Comparison of ENCODE assay signal across 8 cellular contexts in the genomic region with DNA sequence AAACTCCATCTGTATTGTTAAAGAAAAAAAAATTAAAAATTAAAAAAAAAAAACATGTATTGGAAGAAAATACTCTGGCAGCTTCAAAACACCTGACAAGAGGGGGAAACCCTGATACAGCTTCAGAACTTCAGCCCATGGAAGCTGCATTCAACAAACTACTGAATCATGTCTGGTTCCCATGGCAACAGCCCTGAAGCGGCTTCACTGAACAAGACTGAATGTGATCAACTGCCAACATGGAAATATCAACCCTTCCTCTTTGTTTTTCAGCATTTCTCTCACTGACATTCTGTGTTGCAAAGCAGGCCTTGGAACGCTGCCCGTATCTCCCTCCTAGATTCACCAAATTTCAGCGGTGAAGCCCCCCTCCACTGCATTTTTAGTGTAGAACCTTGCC. TPM values are rescaled to one million over a fixed set of nuclear protein-coding genes. Genes with fewer than 3 reads are reported as not detected.
A peak's percentile ranks its signal among the peaks of the same experiment; 100 is the strongest.
DNase-seq lines count a peak whose midpoint lies in the region; ATAC-seq and TF ChIP-seq lines count a peak whose summit lies in the region.

No MANE protein-coding gene starts in this region.

- TF ChIP-seq CTCF in lung (IDR thresholded peaks at IDR 0.05; ENCODE audit: control extremely low read depth, extremely low read depth): no peak

- no peaks in the 10 kb centered on the region for H3K36me3 Mint-ChIP-seq in T-helper 2 cell treated with Interferon-gamma antibody and Interleukin-4, amounts not matched to agents 5 μg/mL and 100 μg/mL, for 36 hours (ENCODE audit: low read depth)
- no peaks in the 10 kb centered on the region for H3K36me3 Mint-ChIP-seq in stimulated activated memory B cell treated with anti-CD40 and anti-IgM and Interleukin-4, amounts not matched to agents 10 μg/mL and 1 μg/mL and 100 μg/mL, for 72 hours

- no peaks in the 10 kb centered on the region for H3K9me3 ChIP-seq in lung (ENCODE audit: control insufficient read depth in 2 of 2, insufficient read depth in 1 of 2, low read length in 1 of 2)

- no peak overlapping the region for H3K4me3 Mint-ChIP-seq in T-helper 2 cell treated with Interferon-gamma antibody and Interleukin-4, amounts not matched to agents 5 μg/mL and 100 μg/mL, for 36 hours
- no peak overlapping the region for H3K4me3 Mint-ChIP-seq in stimulated activated memory B cell treated with anti-CD40 and anti-IgM and Interleukin-4, amounts not matched to agents 10 μg/mL and 1 μg/mL and 100 μg/mL, for 72 hours

- H3K27me3 ChIP-seq in lung (ENCODE audit: control insufficient read depth, insufficient read depth): no peaks in the 10 kb centered on the region

- peak overlapping the region; percentile 63 for H3K27ac ChIP-seq in cingulate gyrus (ENCODE audit: low read depth, low read length)
- H3K27ac ChIP-seq in lung (ENCODE audit: low read depth in 1 of 2, low read length in 1 of 2): peak overlapping the region; percentile 42 to 80

- H3K27me3 Mint-ChIP-seq in T-helper 2 cell treated with Interferon-gamma antibody and Interleukin-4, amounts not matched to agents 5 μg/mL and 100 μg/mL, for 36 hours (ENCODE audit: low read depth): no peaks in the 10 kb centered on the region
- H3K27me3 Mint-ChIP-seq in stimulated activated memory B cell treated with anti-CD40 and anti-IgM and Interleukin-4, amounts not matched to agents 10 μg/mL and 1 μg/mL and 100 μg/mL, for 72 hours: no peaks in the 10 kb centered on the region

- H3K4me3 ChIP-seq in lung: no peak overlapping the region

- no peak overlapping the region for H3K27ac Mint-ChIP-seq in T-helper 2 cell treated with Interferon-gamma antibody and Interleukin-4, amounts not matched to agents 5 μg/mL and 100 μg/mL, for 36 hours
- peak overlapping the region; percentile 85 for H3K27ac Mint-ChIP-seq in stimulated activated memory B cell treated with anti-CD40 and anti-IgM and Interleukin-4, amounts not matched to agents 10 μg/mL and 1 μg/mL and 100 μg/mL, for 72 hours

- ATAC-seq in HG03432 (IDR thresholded peaks at IDR 0.05; ENCODE audit: unreplicated experiment) (peak; percentile 51), lung (ENCODE audit: insufficient read depth, low FRiP score) (no peak), GM18867 (IDR thresholded peaks at IDR 0.05; ENCODE audit: unreplicated experiment) (no peak), HG03439 (IDR thresholded peaks at IDR 0.05; ENCODE audit: unreplicated experiment) (no peak)
- peak; percentile 90 for ATAC-seq in stimulated activated memory B cell treated with anti-CD40 and anti-IgM and Interleukin-4, amounts not matched to agents 10 μg/mL and 1 μg/mL and 100 μg/mL, for 72 hours

- DNase-seq in DMS79 treated with DMSO at 0.1 percent for 48 hours (lab: John Stamatoyannopoulos, UW): peak; percentile 31
- peak; percentile 53 for DNase-seq in T-helper 2 cell treated with Interferon-gamma antibody and Interleukin-4, amounts not matched to agents 5 μg/mL and 100 μg/mL, for 36 hours (ENCODE audit: low spot score)
- DNase-seq in lung (ENCODE audit: low spot score): peak; percentile 54

- peaks cover 10% of the 10 kb centered on the region for H3K4me1 Mint-ChIP-seq in T-helper 2 cell treated with Interferon-gamma antibody and Interleukin-4, amounts not matched to agents 5 μg/mL and 100 μg/mL, for 36 hours (ENCODE audit: low read depth)
- peaks cover 49% of the 10 kb centered on the region for H3K4me1 Mint-ChIP-seq in stimulated activated memory B cell treated with anti-CD40 and anti-IgM and Interleukin-4, amounts not matched to agents 10 μg/mL and 1 μg/mL and 100 μg/mL, for 72 hours

- H3K4me1 ChIP-seq in lung (ENCODE audit: control insufficient read depth in 2 of 2, insufficient read depth in 2 of 2, low read length in 2 of 2): peaks cover 10 to 15% of the 10 kb centered on the region in 2 donors

- H3K9me3 Mint-ChIP-seq in T-helper 2 cell treated with Interferon-gamma antibody and Interleukin-4, amounts not matched to agents 5 μg/mL and 100 μg/mL, for 36 hours: no peaks in the 10 kb centered on the region
- no peaks in the 10 kb centered on the region for H3K9me3 Mint-ChIP-seq in stimulated activated memory B cell treated with anti-CD40 and anti-IgM and Interleukin-4, amounts not matched to agents 10 μg/mL and 1 μg/mL and 100 μg/mL, for 72 hours

- WGBS in lung, 2 donors: 28 to 43% methylated on average over 4 of the region's 4 CpGs

- no peaks in the 10 kb centered on the region for H3K36me3 ChIP-seq in lung (ENCODE audit: control insufficient read depth in 2 of 2, insufficient read depth in 2 of 2, low read length in 2 of 2)

RNA-seq across cellular contexts. Expression of a gene that starts 48.1 kb away (rescaled TPM):
- 10 to 100 TPM; 78.2 to 94.0 TPM for total RNA-seq in lung
- polyA plus RNA-seq in lung: 10 to 100 TPM; 26.8 to 44.1 TPM

Comparison
In these comparisons a context has a peak if more than half of its experiments do, and no peak if none do; other contexts are left out.
1. ATAC-seq: peak in HG03432 (single experiment) and stimulated activated memory B cell treated with anti-CD40 and anti-IgM and Interleukin-4, amounts not matched to agents 10 μg/mL and 1 μg/mL and 100 μg/mL, for 72 hours (single experiment); none in lung (single experiment), GM18867 (single experiment) and HG03439 (single experiment).
2. Peak in every context shown above with its lines, with median percentiles within 50 percentile points of each other: DNase-seq.